Comparison of ENCODE assay signal across 1 cellular context in genomic region chr15:99651023-99651807, GRCh38.
TF ChIP-seq lines count a peak whose summit lies in the region.

No MANE protein-coding gene starts in this region.

TF ChIP-seq in IMR-90, 13 proteins besides CTCF, POLR2A, EP300 and RAD21 (continued from another document):
- no peak for TF ChIP-seq CEBPB (IDR thresholded peaks at IDR 0.05; ENCODE audit: low read depth, low read length)
TF ChIP-seq in IMR-90: peak in this region for 1.
